ENCODE assay signal across 16 cellular contexts in genomic region chr16:15782573-15783365, GRCh38.
DNase-seq lines count a peak whose midpoint lies in the region; ATAC-seq and TF ChIP-seq lines count a peak whose summit lies in the region.
"Had no signal": no experiment of that assay in that cellular context is flagged by ENCODE, and none has a peak within 500 bp of the region (broad histone marks: within the 10 kb centered on the region; RNA-seq: fewer than 3 reads in every experiment).

No MANE protein-coding gene starts in this region.

- peak overlapping the region; percentile 19 for H2BK5ac ChIP-seq in neuronal stem cell (ENCODE audit: low read length)

- no peak overlapping the region for H4K91ac ChIP-seq in neuronal stem cell (ENCODE audit: low read depth, low read length, poor library complexity)

- no peaks in the 10 kb centered on the region for H3K27me3 ChIP-seq in neuronal stem cell (ENCODE audit: control insufficient read depth in 3 of 3, insufficient read depth in 3 of 3, low read depth in 1 of 3, low read length in 3 of 3)
- no peaks in the 10 kb centered on the region for H3K27me3 ChIP-seq in upper lobe of left lung
- H3K27me3 ChIP-seq: upper lobe of right lung had no signal

- no peak overlapping the region for H3K27ac ChIP-seq in neuronal stem cell (replicated peaks; ENCODE audit: low read length)
- no peak overlapping the region for H3K27ac ChIP-seq in upper lobe of left lung
- H3K27ac ChIP-seq: upper lobe of right lung had no signal

- peak overlapping the region; percentile 19 for H2BK15ac ChIP-seq in neuronal stem cell (ENCODE audit: low read length)

- H2BK12ac ChIP-seq in neuronal stem cell (ENCODE audit: low read length) = no peak overlapping the region

- DNase-seq in NCI-H2227 (lab: John Stamatoyannopoulos, UW; ENCODE audit: unreplicated experiment) (peak; percentile 40), NCI-H2227 treated with DMSO at 0.1 percent for 48 hours (lab: John Stamatoyannopoulos, UW) (no peak), NB4 (ENCODE audit: low read depth) (peak; percentile 57), choroid plexus epithelial cell (ENCODE audit: low read depth) (peak; percentile 10), neuronal stem cell (ENCODE audit: low spot score) (no peak), upper lobe of left lung (no peak), NOMO-1 treated with dmso at 0.1 percent for 144 hours (lab: John Stamatoyannopoulos, UW; ENCODE audit: unreplicated experiment) (no peak)
- DNase-seq: activated CD8-positive, alpha-beta memory T cell treated with anti-CD3 and anti-CD28 coated beads, Interleukin-2, amount 10 ng/mL, durations not matched to agents 7 days and 5 days; activated naive CD4-positive, alpha-beta T cell; hippocampal formation; NCI-H1436; NCI-H446 treated with DMSO at 0.1 percent for 48 hours; small intestine; upper lobe of right lung had no signal

- no CpG with 5 or more reads among the region's 13 CpGs for WGBS in neuronal stem cell (ENCODE audit: extremely low coverage in 2 of 2, insufficient read length in 2 of 2, insufficient replicate concordance in 1 of 2), 2 donors
- WGBS in upper lobe of left lung, 2 donors = 59 to 64% methylated on average over 13 of the region's 13 CpGs

- TF ChIP-seq CTCF in NB4 (IDR thresholded peaks at IDR 0.05; ENCODE audit: low read depth, low read length) (peak; percentile 46), choroid plexus epithelial cell (conservative IDR thresholded peaks at IDR 0.05; ENCODE audit: low read depth, low read length) (no peak), upper lobe of left lung (IDR thresholded peaks at IDR 0.05) (no peak)

- H3K36me3 ChIP-seq in neuronal stem cell (replicated peaks in 1 of 2; ENCODE audit: control insufficient read depth in 2 of 2, insufficient read depth in 2 of 2, low read length in 2 of 2) (no peaks in the 10 kb centered on the region), upper lobe of left lung (no peaks in the 10 kb centered on the region)
- H3K36me3 ChIP-seq: upper lobe of right lung had no signal

- no peak overlapping the region for H4K8ac ChIP-seq in neuronal stem cell (ENCODE audit: low read depth, low read length)

- TF ChIP-seq POLR2A in NB4 (IDR thresholded peaks at IDR 0.05; ENCODE audit: extremely low read depth, insufficient read length) = no peak
- TF ChIP-seq POLR2A in upper lobe of left lung (IDR thresholded peaks at IDR 0.05) = no peak

- H3K4me3 ChIP-seq in NB4 (ENCODE audit: low read depth, low read length) = no peak overlapping the region
- H3K4me3 ChIP-seq in choroid plexus epithelial cell (ENCODE audit: low read depth, low read length) = no peak overlapping the region
- no peak overlapping the region for H3K4me3 ChIP-seq in neuronal stem cell (ENCODE audit: low read length in 2 of 2)
- H3K4me3 ChIP-seq in upper lobe of left lung = no peak overlapping the region
- H3K4me3 ChIP-seq: upper lobe of right lung had no signal

- H3K14ac ChIP-seq in neuronal stem cell (ENCODE audit: low read length) = no peak overlapping the region

- H3K18ac ChIP-seq in neuronal stem cell (ENCODE audit: low read length) = peak overlapping the region; percentile 41

- no peak overlapping the region for H3K9ac ChIP-seq in neuronal stem cell (ENCODE audit: low read depth, low read length, poor library complexity)

- no peak overlapping the region for H3K4me2 ChIP-seq in neuronal stem cell (ENCODE audit: insufficient read depth, low read length, poor library complexity, severe bottlenecking)

- H2AFZ ChIP-seq in neuronal stem cell (ENCODE audit: low read length) = peak overlapping the region; percentile 95

- no peak for TF ChIP-seq EP300 in upper lobe of left lung (IDR thresholded peaks at IDR 0.05)

- H3K23ac ChIP-seq in neuronal stem cell (ENCODE audit: low read depth, low read length, poor library complexity) = no peak overlapping the region

- H2BK120ac ChIP-seq in neuronal stem cell (ENCODE audit: low read depth, low read length) = no peak overlapping the region

- H3K4me1 ChIP-seq in neuronal stem cell (ENCODE audit: control insufficient read depth in 2 of 2, insufficient read depth in 1 of 2, low read depth in 1 of 2, low read length in 2 of 2) (peaks cover 0 to 2% of the 10 kb centered on the region in 2 donors), upper lobe of left lung (no peaks in the 10 kb centered on the region)
- H3K4me1 ChIP-seq: upper lobe of right lung had no signal

- H3K9me3 ChIP-seq in neuronal stem cell (replicated peaks in 1 of 2; ENCODE audit: control insufficient read depth in 2 of 2, insufficient read depth in 1 of 2, low read depth in 1 of 2, low read length in 2 of 2) = peaks cover 0 to 2% of the 10 kb centered on the region in 2 donors
- no peaks in the 10 kb centered on the region for H3K9me3 ChIP-seq in upper lobe of left lung
- H3K9me3 ChIP-seq: upper lobe of right lung had no signal

- H3K79me1 ChIP-seq in neuronal stem cell (ENCODE audit: low read depth, low read length) = no peaks in the 10 kb centered on the region

- H3K4ac ChIP-seq in neuronal stem cell (ENCODE audit: low read length) = no peak overlapping the region

- no peak for ATAC-seq in upper lobe of left lung (ENCODE audit: low FRiP score in 2 of 2)
- ATAC-seq in HG02759 (IDR thresholded peaks at IDR 0.05; ENCODE audit: unreplicated experiment) = no peak
- ATAC-seq: activated CD8-positive, alpha-beta memory T cell treated with anti-CD3 and anti-CD28 coated beads, Interleukin-2, amount 10 ng/mL, durations not matched to agents 7 days and 5 days; stimulated activated effector memory CD8-positive, alpha-beta T cell treated with anti-CD3 and anti-CD28 coated beads, Interleukin-12 subunit alpha, Interleukin-12 subunit beta, amount 100 ng/mL, for 72 hours; upper lobe of right lung had no signal

- no peak overlapping the region for H2AK5ac ChIP-seq in neuronal stem cell (ENCODE audit: low read depth, low read length)

Comparison
In these comparisons a context has a peak if more than half of its experiments do, and no peak if none do; other contexts are left out.
1. DNase-seq: peak in NCI-H2227 (single experiment), NB4 (single experiment) and choroid plexus epithelial cell (single experiment); none in NCI-H2227 treated with DMSO at 0.1 percent for 48 hours (single experiment), neuronal stem cell (single experiment), upper lobe of left lung (0 of 2) and NOMO-1 treated with dmso at 0.1 percent for 144 hours (single experiment).